23 cellular contexts compared by ENCODE assay signal in the genomic region with DNA sequence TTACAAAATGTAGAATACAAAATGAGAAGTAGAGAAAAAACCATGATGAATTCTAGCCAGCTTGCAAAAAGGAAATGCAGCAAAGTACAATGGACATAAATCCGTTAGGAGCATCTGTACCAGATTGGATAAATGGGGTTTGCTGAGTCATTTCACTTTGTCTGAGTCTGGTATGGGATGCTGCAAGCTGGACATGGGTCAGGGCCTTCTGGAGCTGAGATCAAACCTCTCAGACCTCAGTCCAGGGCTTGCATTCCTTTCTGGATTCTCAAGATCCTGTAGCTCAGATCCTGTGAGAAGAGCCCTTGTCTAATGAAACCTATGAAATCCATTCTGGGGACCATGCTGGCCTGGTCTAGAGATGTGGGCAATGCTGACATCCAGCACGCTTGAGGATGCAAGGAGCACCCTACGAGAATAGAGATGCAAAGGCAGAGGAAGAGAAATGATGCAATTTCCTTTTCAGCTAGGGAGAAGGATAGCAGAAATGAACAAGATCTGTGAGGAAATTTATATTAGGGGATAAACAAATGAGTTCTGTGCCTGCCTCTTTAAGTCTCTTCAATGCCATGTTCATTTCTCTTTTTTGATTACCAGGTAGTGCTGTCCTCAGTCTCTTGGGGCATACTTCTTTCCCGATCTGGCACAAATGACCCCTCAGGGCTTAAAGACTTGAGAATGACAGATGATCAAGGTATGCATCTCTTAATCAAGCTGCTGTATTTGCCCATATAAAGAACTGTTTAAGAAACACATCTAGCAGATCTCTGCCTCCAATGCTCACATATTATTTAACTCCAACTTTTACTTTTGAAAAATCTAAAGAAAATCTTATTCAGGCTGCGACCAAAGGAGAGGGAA.
DNase-seq lines count a peak whose midpoint lies in the region; ATAC-seq, FAIRE-seq and TF ChIP-seq lines count a peak whose summit lies in the region.
"Had no signal": no experiment of that assay in that cellular context is flagged by ENCODE, and none has a peak within 500 bp of the region (broad histone marks: within the 10 kb centered on the region; RNA-seq: fewer than 3 reads in every experiment).

No MANE protein-coding gene starts in this region.

- no peak overlapping the region for H3K4ac ChIP-seq in mesenchymal stem cell (ENCODE audit: low read depth in 1 of 2, low read length in 2 of 2)

- no peak overlapping the region for H4K91ac ChIP-seq in mesenchymal stem cell (ENCODE audit: low read length)

- ATAC-seq in GM18519 (IDR thresholded peaks at IDR 0.05; ENCODE audit: low FRiP score, unreplicated experiment) (no peak), HG02981 (IDR thresholded peaks at IDR 0.05; ENCODE audit: unreplicated experiment) (no peak)
- ATAC-seq: lower lobe of right lung; stimulated activated memory B cell treated with anti-CD40 and anti-IgM and Interleukin-4, amounts not matched to agents 10 μg/mL and 1 μg/mL and 100 μg/mL, for 72 hours had no signal

- H3K36me3 ChIP-seq in BLaER1 treated with 17β-estradiol and CSF1 and Interleukin-3, amounts not matched to agents 10 nM and 100 nM, result no peaks in the 10 kb centered on the region
- H3K36me3 ChIP-seq in bronchial epithelial cell (ENCODE audit: control insufficient read depth, insufficient read depth, low read length), result no peaks in the 10 kb centered on the region
- no peaks in the 10 kb centered on the region for H3K36me3 ChIP-seq in mesenchymal stem cell (ENCODE audit: control insufficient read depth in 1 of 2, insufficient read depth in 2 of 2, low read depth in 1 of 2, low read length in 2 of 2)
- H3K36me3 ChIP-seq: lower lobe of right lung, neural progenitor cell, uterus, WERI-Rb-1 had no signal

- no peak overlapping the region for H2BK5ac ChIP-seq in mesenchymal stem cell (ENCODE audit: low read depth, low read length, poor library complexity, severe bottlenecking)

- H3K9me3 ChIP-seq in BLaER1 treated with 17β-estradiol and CSF1 and Interleukin-3, amounts not matched to agents 10 nM and 100 nM (replicated peaks in 1 of 11), result 0 out of 22 replicates have a peak, but pooled peaks cover 0 to 4% (median 0%) of the 10 kb centered on the region in 11 experiments
- no peaks in the 10 kb centered on the region for H3K9me3 ChIP-seq in mesenchymal stem cell (ENCODE audit: control insufficient read depth, low read length)
- H3K9me3 ChIP-seq: lower lobe of right lung, SK-N-SH, uterus had no signal

- H3K23ac ChIP-seq in mesenchymal stem cell (ENCODE audit: low read length in 2 of 2), result no peak overlapping the region

- no peak overlapping the region for H3K9ac ChIP-seq in BLaER1 treated with 17β-estradiol and CSF1 and Interleukin-3, amounts not matched to agents 10 nM and 100 nM
- no peak overlapping the region for H3K9ac ChIP-seq in mesenchymal stem cell (ENCODE audit: low read length)
- H3K9ac ChIP-seq: neural progenitor cell, SK-N-SH had no signal

- no peak overlapping the region for H2BK15ac ChIP-seq in mesenchymal stem cell (ENCODE audit: low read depth, poor library complexity, severe bottlenecking)

- peak overlapping the region; percentile 11 to 69 (median 31); a peak in 16 of 22 replicates for H3K4me2 ChIP-seq in BLaER1 treated with 17β-estradiol and CSF1 and Interleukin-3, amounts not matched to agents 10 nM and 100 nM
- H3K4me2 ChIP-seq in mesenchymal stem cell (ENCODE audit: low read length, poor library complexity, severe bottlenecking), result no peak overlapping the region
- H3K4me2 ChIP-seq: neural progenitor cell, SK-N-SH had no signal

- no peak overlapping the region for H3K14ac ChIP-seq in mesenchymal stem cell (ENCODE audit: low read length in 2 of 2)

- H3K18ac ChIP-seq in mesenchymal stem cell (ENCODE audit: low read depth in 1 of 2, low read length in 2 of 2), result no peak overlapping the region

- peak overlapping the region; percentile 63 for H4K8ac ChIP-seq in mesenchymal stem cell (ENCODE audit: low read length)

- H2BK12ac ChIP-seq in mesenchymal stem cell (ENCODE audit: low read length in 2 of 2), result no peak overlapping the region

- H3K79me1 ChIP-seq in mesenchymal stem cell (replicated peaks; ENCODE audit: low read length, poor library complexity, severe bottlenecking), result no peaks in the 10 kb centered on the region

- no peak overlapping the region for H3K27ac ChIP-seq in BLaER1 treated with 17β-estradiol and CSF1 and Interleukin-3, amounts not matched to agents 10 nM and 100 nM
- H3K27ac ChIP-seq in mesenchymal stem cell (ENCODE audit: low read length, poor library complexity, severe bottlenecking), result no peak overlapping the region
- H3K27ac ChIP-seq: lower lobe of right lung, neural progenitor cell, uterus, WERI-Rb-1 had no signal

- peaks cover 3 to 11% (median 8%) of the 10 kb centered on the region in 10 experiments; a peak in 16 of 20 replicates for H3K4me1 ChIP-seq in BLaER1 treated with 17β-estradiol and CSF1 and Interleukin-3, amounts not matched to agents 10 nM and 100 nM
- peaks cover 1% of the 10 kb centered on the region for H3K4me1 ChIP-seq in mesenchymal stem cell (ENCODE audit: control insufficient read depth, insufficient read depth, low read depth, low read length)
- H3K4me1 ChIP-seq: lower lobe of right lung, neural progenitor cell, uterus had no signal

- TF ChIP-seq CTCF in bronchial epithelial cell (IDR thresholded peaks at IDR 0.05; ENCODE audit: insufficient read depth, low read length, severe bottlenecking) (no peak), GM13977 (IDR thresholded peaks at IDR 0.05; ENCODE audit: extremely low read depth, insufficient read depth, missing control alignments) (no peak)

- 58% methylated on average over 5 of the region's 5 CpGs for WGBS in mesenchymal stem cell

- peak; percentile 18 for FAIRE-seq in bronchial epithelial cell (lab: Jason Lieb, UNC)
- FAIRE-seq: frontal cortex, kidney had no signal

- H4K20me1 ChIP-seq in BLaER1 treated with 17β-estradiol and CSF1 and Interleukin-3, amounts not matched to agents 10 nM and 100 nM, result no peaks in the 10 kb centered on the region; a peak in 1 of 22 replicates

- no peak overlapping the region for H2AK5ac ChIP-seq in mesenchymal stem cell (ENCODE audit: low read length, severe bottlenecking)

- DNase-seq in HT1080 (ENCODE audit: low read depth) (peak; percentile 6), bronchial epithelial cell (ENCODE audit: low read depth) (peak; percentile 44), mesenchymal stem cell (peak; percentile 59), GM13977 (ENCODE audit: low spot score) (no peak)
- DNase-seq: activated CD4-positive, alpha-beta T cell treated with anti-CD3 and anti-CD28 coated beads, Interleukin-2, amount 50 U/mL, for 1 hour; activated CD8-positive, alpha-beta memory T cell treated with anti-CD3 and anti-CD28 coated beads, Interleukin-2, amount 50 U/mL, for 4 hours; activated effector memory CD4-positive, alpha-beta T cell treated with Interleukin-2 at 50 U/mL for 16 hours; COR-L47; H7; kidney; lower lobe of right lung; NCI-H1694; NCI-H526 treated with DMSO at 0.1 percent for 48 hours; SK-N-SH; stimulated activated CD4-positive, alpha-beta T cell treated with anti-CD3 and anti-CD28 coated beads, Interleukin-1b, Interleukin-23, amount 100 ng/mL, for 48 hours; uterus; WERI-Rb-1 had no signal

- no peak overlapping the region for H2BK120ac ChIP-seq in mesenchymal stem cell (ENCODE audit: low read depth, low read length)

- no peaks in the 10 kb centered on the region for H3K27me3 ChIP-seq in BLaER1 treated with 17β-estradiol and CSF1 and Interleukin-3, amounts not matched to agents 10 nM and 100 nM
- H3K27me3 ChIP-seq in bronchial epithelial cell (ENCODE audit: control insufficient read depth, insufficient read depth, low read length) (peaks cover 2% of the 10 kb centered on the region), mesenchymal stem cell (ENCODE audit: control insufficient read depth in 1 of 2, insufficient read depth in 1 of 2, low read length in 2 of 2) (peaks cover 0 to 4% of the 10 kb centered on the region in 2 experiments)
- H3K27me3 ChIP-seq: neural progenitor cell, uterus had no signal

- no peak overlapping the region for H2AFZ ChIP-seq in mesenchymal stem cell (ENCODE audit: low read depth, low read length)
- H2AFZ ChIP-seq: neural progenitor cell had no signal

- in situ Hi-C loops in GM13977 (cut with MboI; ENCODE audit: low pct_unique_long_range_greater_than_20kb, low sequenced_read_pairs, unreplicated experiment), result no loop called here

- H3K4me3 ChIP-seq in BLaER1 treated with 17β-estradiol and CSF1 and Interleukin-3, amounts not matched to agents 10 nM and 100 nM, result no peak overlapping the region
- H3K4me3 ChIP-seq in bronchial epithelial cell (ENCODE audit: low read depth, low read length) (no peak overlapping the region), mesenchymal stem cell (ENCODE audit: insufficient read depth in 1 of 2, low read depth in 1 of 2, low read length in 2 of 2) (no peak overlapping the region)
- H3K4me3 ChIP-seq: lower lobe of right lung, neural progenitor cell, uterus had no signal
